In the genomic region with DNA sequence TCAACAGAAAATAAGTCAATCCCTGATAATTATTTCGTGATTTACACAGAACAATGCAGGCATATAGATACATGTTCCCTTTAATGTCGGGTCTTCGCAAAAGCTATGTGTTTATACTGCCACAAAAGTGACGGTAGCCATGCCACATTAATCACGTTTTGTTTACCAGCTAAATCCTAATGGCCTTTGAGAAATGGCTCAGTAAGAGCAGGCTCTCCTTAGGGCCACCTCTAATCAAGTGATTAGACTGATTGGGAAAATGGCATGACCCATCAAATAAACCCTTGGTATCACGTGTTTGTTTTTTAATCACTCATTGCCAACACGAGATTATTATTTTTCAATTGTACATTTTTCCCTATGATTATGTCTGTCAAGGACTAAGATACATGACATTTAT, we compare ENCODE assay signal across 19 cellular contexts.
DNase-seq lines count a peak whose midpoint lies in the region; ATAC-seq, FAIRE-seq and TF ChIP-seq lines count a peak whose summit lies in the region.
"Had no signal": no experiment of that assay in that cellular context is flagged by ENCODE, and none has a peak within 500 bp of the region (broad histone marks: within the 10 kb centered on the region; RNA-seq: fewer than 3 reads in every experiment).

No MANE protein-coding gene starts in this region.

- no peak overlapping the region for H2BK20ac ChIP-seq in H1 (ENCODE audit: low read length)

- H3K23ac ChIP-seq in H1 (ENCODE audit: insufficient read length) = no peak overlapping the region

- no peaks in the 10 kb centered on the region for H3K79me1 ChIP-seq in H1 (ENCODE audit: low read depth, low read length)

- H3K36me3 ChIP-seq in H1 (ENCODE audit: control insufficient read depth in 2 of 4, insufficient read depth in 4 of 4, low read length in 3 of 4) = no peaks in the 10 kb centered on the region
- H3K36me3 ChIP-seq: BLaER1 had no signal

- no peak overlapping the region for H4K91ac ChIP-seq in H1 (replicated peaks; ENCODE audit: insufficient read length, low read length)

- no peak for TF ChIP-seq EP300 in H1 (IDR thresholded peaks at IDR 0.05; ENCODE audit: borderline replicate concordance in 1 of 2, low read depth in 2 of 2, low read length in 2 of 2)

- no peak for ATAC-seq in HG02885 (IDR thresholded peaks at IDR 0.05; ENCODE audit: poor library complexity, unreplicated experiment)

- CTCF ChIA-PET in H1 (lab: Charles Lee; ENCODE audit: partially characterized antibody) = interaction anchor here (0.6 kb wide), 1 partner anchor 75 kb away, joined by 3 read pairs; no protein-coding TSS in a partner anchor

- POLR2A ChIA-PET in H1 (lab: Charles Lee; ENCODE audit: partially characterized antibody) = no interaction called here

- no peak overlapping the region for H3K9ac ChIP-seq in H1 (replicated peaks in 1 of 4; ENCODE audit: extremely low read depth in 1 of 4, low read depth in 3 of 4, low read length in 3 of 4)
- H3K9ac ChIP-seq: BLaER1 had no signal

- no peak overlapping the region for H2BK12ac ChIP-seq in H1 (ENCODE audit: low read depth, low read length)

- DNase-seq in NCI-H82 (lab: John Stamatoyannopoulos, UW) (peak; percentile 70), NCI-H82 treated with DMSO at 0.1 percent for 48 hours (lab: John Stamatoyannopoulos, UW; ENCODE audit: unreplicated experiment) (no peak), H1 (ENCODE audit: low read depth in 1 of 2, low spot score in 2 of 2) (no peak), left kidney (ENCODE audit: low read depth, low spot score) (peak; percentile 9), progenitor cell of endocrine pancreas (ENCODE audit: low spot score, unreplicated experiment) (no peak), retina (no peak), NCI-H1436 (lab: John Stamatoyannopoulos, UW) (no peak)
- DNase-seq: 8988T; AML-193; Caco-2; CD8-positive, alpha-beta memory T cell; DND-41; GDM1; HCEC 1CT; HFFc6 had no signal

- peaks cover 22% of the 10 kb centered on the region for H3K4me1 Mint-ChIP-seq in progenitor cell of endocrine pancreas (ENCODE audit: low read depth)
- H3K4me1 Mint-ChIP-seq: CD8-positive, alpha-beta memory T cell had no signal

- no peak overlapping the region for H3K18ac ChIP-seq in H1 (ENCODE audit: extremely low read depth, low read length)

- no peak overlapping the region for H4K5ac ChIP-seq in H1 (ENCODE audit: insufficient read length, low read depth, low read length)

- H4K8ac ChIP-seq in H1 (ENCODE audit: extremely low read depth, insufficient read depth, low read length) = no peak overlapping the region

- H3K4me1 ChIP-seq in H1 (replicated peaks in 1 of 4; ENCODE audit: control insufficient read depth in 3 of 4, insufficient read depth in 4 of 4, low read length in 3 of 4) = peaks cover 0 to 3% (median 1%) of the 10 kb centered on the region in 4 experiments; a peak in 2 of 7 replicates
- H3K4me1 ChIP-seq: BLaER1 had no signal

- no peak overlapping the region for H3K4ac ChIP-seq in H1 (replicated peaks; ENCODE audit: insufficient read length, low read depth, low read length)

- no peak overlapping the region for H3K56ac ChIP-seq in H1 (replicated peaks; ENCODE audit: insufficient read length, low read depth, low read length)

- H3K27ac Mint-ChIP-seq in progenitor cell of endocrine pancreas = peak overlapping the region; percentile 57
- H3K27ac Mint-ChIP-seq: CD8-positive, alpha-beta memory T cell; HFFc6 had no signal

- no peak overlapping the region for H2BK15ac ChIP-seq in H1 (ENCODE audit: low read length)

- no peaks in the 10 kb centered on the region for H4K20me1 ChIP-seq in H1 (replicated peaks in 1 of 2; ENCODE audit: control insufficient read depth in 1 of 2, insufficient read depth in 2 of 2, low read length in 2 of 2)
- H4K20me1 ChIP-seq: BLaER1 had no signal

- no peaks in the 10 kb centered on the region for H3K9me3 ChIP-seq in H1 (ENCODE audit: insufficient read depth in 2 of 2, low read depth in 1 of 2, low read length in 1 of 2)
- H3K9me3 ChIP-seq: BLaER1, Caco-2 had no signal

- H3K27me3 Mint-ChIP-seq in progenitor cell of endocrine pancreas = peaks cover 3% of the 10 kb centered on the region

- no peak for FAIRE-seq in H1 (lab: Jason Lieb, UNC)
- FAIRE-seq: GM12892, HTR-8/SVneo had no signal

- H3K14ac ChIP-seq in H1 (ENCODE audit: insufficient read length) = no peak overlapping the region

- H2BK120ac ChIP-seq in H1 (replicated peaks; ENCODE audit: low read depth, low read length) = no peak overlapping the region

- no peak for TF ChIP-seq RAD21 in H1 (IDR thresholded peaks at IDR 0.05 in 1 of 2, conservative IDR thresholded peaks at IDR 0.05 in 1 of 2; ENCODE audit: low read depth in 2 of 2, low read length in 2 of 2)

- H3K27me3 ChIP-seq in H1 (replicated peaks in 1 of 4; ENCODE audit: control insufficient read depth in 3 of 4, extremely low read depth in 1 of 4, insufficient read depth in 3 of 4, low read length in 3 of 4) = no peaks in the 10 kb centered on the region
- H3K27me3 ChIP-seq: BLaER1 had no signal

- H2AK5ac ChIP-seq in H1 (ENCODE audit: low read depth, low read length) = no peak overlapping the region

- H3K79me2 ChIP-seq in H1 (ENCODE audit: control insufficient read depth in 1 of 2, insufficient read depth in 2 of 2, low read length in 2 of 2) = no peaks in the 10 kb centered on the region

- H3K4me3 ChIP-seq in H1 (ENCODE audit: extremely low read depth in 1 of 4, insufficient read depth in 2 of 4, low read depth in 3 of 4, low read length in 4 of 4) = no peak overlapping the region
- H3K4me3 ChIP-seq: BLaER1 had no signal

- H3K4me3 Mint-ChIP-seq in progenitor cell of endocrine pancreas (ENCODE audit: low read depth) = no peak overlapping the region
- H3K4me3 Mint-ChIP-seq: CD8-positive, alpha-beta memory T cell; HFFc6 had no signal

- 87% methylated on average over 7 of the region's 7 CpGs; no CpG with 5 or more reads in 1 of the 2 experiments for WGBS in H1 (ENCODE audit: extremely low coverage in 1 of 2, insufficient coverage in 1 of 2, insufficient read length in 1 of 2, insufficient replicate concordance in 2 of 2, low coverage in 1 of 2, low lambda C conversion rate in 2 of 2, missing lambda C conversion rate in 1 of 2), 2 experiments

- no peak overlapping the region for H2BK5ac ChIP-seq in H1 (ENCODE audit: low read depth, low read length)

- H3K27ac ChIP-seq in H1 (ENCODE audit: low read depth, low read length) = no peak overlapping the region
- H3K27ac ChIP-seq: BLaER1 had no signal

- peak overlapping the region; percentile 50; the same call in 1 of the 2 replicates for H2AFZ ChIP-seq in H1 (ENCODE audit: low read length)

- no peak overlapping the region for H3K4me2 ChIP-seq in H1 (ENCODE audit: insufficient read depth in 1 of 2, low read depth in 2 of 2, low read length in 2 of 2)
- H3K4me2 ChIP-seq: BLaER1 had no signal

- no peak for TF ChIP-seq POLR2A in H1 (IDR thresholded peaks at IDR 0.05; ENCODE audit: control extremely low read depth in 1 of 2, low read depth in 2 of 2, low read length in 2 of 2)

- H3K9me3 Mint-ChIP-seq in progenitor cell of endocrine pancreas (ENCODE audit: low read depth) = no peaks in the 10 kb centered on the region
- H3K9me3 Mint-ChIP-seq: CD8-positive, alpha-beta memory T cell; HFFc6 had no signal

- H3K36me3 Mint-ChIP-seq in progenitor cell of endocrine pancreas (ENCODE audit: insufficient read depth) = no peaks in the 10 kb centered on the region
- H3K36me3 Mint-ChIP-seq: CD8-positive, alpha-beta memory T cell had no signal

- TF ChIP-seq CTCF in H1 (IDR thresholded peaks at IDR 0.05; ENCODE audit: control extremely low read depth in 1 of 3, insufficient read depth in 1 of 3, low read depth in 1 of 3, low read length in 3 of 3) = no peak
- TF ChIP-seq CTCF in progenitor cell of endocrine pancreas (IDR thresholded peaks at IDR 0.05; ENCODE audit: unreplicated experiment) = no peak

- no peaks in the 10 kb centered on the region for H3K23me2 ChIP-seq in H1 (ENCODE audit: low read depth, low read length)

TF ChIP-seq in H1, 55 proteins besides CTCF, POLR2A, EP300 and RAD21:
- no peak for TF ChIP-seq ASH2L (IDR thresholded peaks at IDR 0.05; ENCODE audit: low read length)
- no peak for TF ChIP-seq GABPA (IDR thresholded peaks at IDR 0.05; ENCODE audit: borderline replicate concordance, insufficient read depth, low read length)
- TF ChIP-seq CTBP2 (IDR thresholded peaks at IDR 0.05; ENCODE audit: borderline replicate concordance, insufficient read depth, insufficient read length, low read length) = no peak
- no peak for TF ChIP-seq KDM4A (IDR thresholded peaks at IDR 0.05; ENCODE audit: low read depth, low read length, severe bottlenecking)
- TF ChIP-seq JUN (IDR thresholded peaks at IDR 0.05; ENCODE audit: low read depth, low read length) = no peak
- TF ChIP-seq NRF1 (IDR thresholded peaks at IDR 0.05; ENCODE audit: low read depth, low read length) = no peak

Comparison
In these comparisons a context has a peak if more than half of its experiments do, and no peak if none do; other contexts are left out.
1. DNase-seq: peak in NCI-H82 (single experiment) and left kidney (single experiment); none in NCI-H82 treated with DMSO at 0.1 percent for 48 hours (single experiment), H1 (0 of 2), progenitor cell of endocrine pancreas (single experiment), retina (single experiment) and NCI-H1436 (single experiment).